ENCODE assay signal across 9 cellular contexts in genomic region chr16:57377080-57377841, GRCh38. TPM values are rescaled to one million over a fixed set of nuclear protein-coding genes. Genes with fewer than 3 reads are reported as not detected.
A peak's percentile ranks its signal among the peaks of the same experiment; 100 is the strongest.
DNase-seq lines count a peak whose midpoint lies in the region; ATAC-seq and TF ChIP-seq lines count a peak whose summit lies in the region.
"Had no signal": no experiment of that assay in that cellular context is flagged by ENCODE, and none has a peak within 500 bp of the region (broad histone marks: within the 10 kb centered on the region; RNA-seq: fewer than 3 reads in every experiment).

No MANE protein-coding gene starts in this region.

- CTCF ChIA-PET in AG04450 (lab: Charles Lee), result interaction anchor here (0.6 to 1.7 kb wide), 4 partner anchors 40 to 88 kb away, joined by 3 to 6 read pairs (median 4); partner anchors contain the start of gene POLR2C

- 74 to 76% methylated on average over 3 to 4 of the region's 5 CpGs for WGBS in mesodermal cell (ENCODE audit: insufficient coverage in 2 of 2), 2 experiments

- H3K36me3 ChIP-seq in mesodermal cell (ENCODE audit: control insufficient read depth, insufficient read depth, low read length), result no peaks in the 10 kb centered on the region
- no peaks in the 10 kb centered on the region for H3K36me3 ChIP-seq in gastrocnemius medialis

- in situ Hi-C loops in gastrocnemius medialis (cut with MboI; ENCODE audit: low sequenced_read_pairs in 4 of 4), result no loop called here

- ATAC-seq in GM18867 (IDR thresholded peaks at IDR 0.05; ENCODE audit: unreplicated experiment), result peak; percentile 64
- peak; percentile 70 for ATAC-seq in HG02981 (IDR thresholded peaks at IDR 0.05; ENCODE audit: unreplicated experiment)
- ATAC-seq in gastrocnemius medialis, result no peak

- H3K27ac ChIP-seq in AG04450 (ENCODE audit: low read depth, low read length), result peak overlapping the region; percentile 75
- H3K27ac ChIP-seq in VCaP, result peak overlapping the region; percentile 63
- H3K27ac ChIP-seq in mesodermal cell (ENCODE audit: low read depth, low read length, severe bottlenecking), result peak overlapping the region; percentile 88
- H3K27ac ChIP-seq in gastrocnemius medialis, result no peak overlapping the region

- no peaks in the 10 kb centered on the region; the same call in 1 of the 2 replicates for H3K9me3 ChIP-seq in AG04450 (ENCODE audit: control insufficient read depth, insufficient read depth, low read length)
- no peaks in the 10 kb centered on the region for H3K9me3 ChIP-seq in mesodermal cell (ENCODE audit: control insufficient read depth, low read length)
- no peaks in the 10 kb centered on the region for H3K9me3 ChIP-seq in gastrocnemius medialis

- TF ChIP-seq CTCF in AG04450 (IDR thresholded peaks at IDR 0.05; ENCODE audit: low read depth, low read length) (no peak), VCaP (conservative IDR thresholded peaks at IDR 0.05) (no peak), gastrocnemius medialis (IDR thresholded peaks at IDR 0.05 in 4 of 5, conservative IDR thresholded peaks at IDR 0.05 in 1 of 5) (no peak)

- DNase-seq in AG04450 (ENCODE audit: low read depth, low spot score) (peak; percentile 79), gastrocnemius medialis (no peak), NCI-H2081 (lab: John Stamatoyannopoulos, UW) (no peak), LoVo (ENCODE audit: low spot score) (no peak)

- H3K4me3 ChIP-seq in AG04450 (ENCODE audit: low read depth, low read length) (no peak overlapping the region), mesodermal cell (ENCODE audit: extremely low read depth, insufficient read depth, low read length, poor library complexity, severe bottlenecking) (no peak overlapping the region), gastrocnemius medialis (no peak overlapping the region)

- intact Hi-C loops in gastrocnemius medialis (cut with DNase I; ENCODE audit: low total_unique reads), result no loop called here

- H3K27me3 ChIP-seq in AG04450 (ENCODE audit: control insufficient read depth, insufficient read depth, low read length), result peaks cover 10% of the 10 kb centered on the region
- H3K27me3 ChIP-seq in gastrocnemius medialis, result peaks cover 4 to 7% (median 5%) of the 10 kb centered on the region in 3 donors

- POLR2A ChIA-PET in AG04450 (lab: Yijun Ruan, JAX), result no interaction called here

- no peak for TF ChIP-seq POLR2A in gastrocnemius medialis (IDR thresholded peaks at IDR 0.05)

- H3K4me1 ChIP-seq in mesodermal cell (ENCODE audit: control insufficient read depth, insufficient read depth, low read length, poor library complexity, severe bottlenecking), result peaks cover 30% of the 10 kb centered on the region
- H3K4me1 ChIP-seq in gastrocnemius medialis, result peaks cover 0 to 12% of the 10 kb centered on the region in 2 donors

RNA-seq across cellular contexts. Expression of gene CX3CL1, which starts 5.0 kb away (rescaled TPM):
- 0.48 TPM in 2 replicates for polyA plus RNA-seq in AG04450 (2011; rRNA removed)
- polyA minus RNA-seq in AG04450 (2011; rRNA and poly(A)+ RNA removed), result 0.32 and 0.56 TPM in 2 replicates
- polyA plus RNA-seq in mesodermal cell (2013, experiment 1 of 2), result 6.7 TPM
- 3.8 TPM for polyA plus RNA-seq in mesodermal cell (2013, experiment 2 of 2)
- 10 to 100 TPM in 1 of 4 donors, 1 to 10 TPM in 3; 2.2 to 15.7 (median 6.7) TPM for total RNA-seq in gastrocnemius medialis

RNA-seq across cellular contexts. Expression of gene CCL22, which starts 18.7 kb away (rescaled TPM):
- polyA plus RNA-seq in AG04450 (2011; rRNA removed), result not detected in 2 replicates
- not detected in 2 replicates for polyA minus RNA-seq in AG04450 (2011; rRNA and poly(A)+ RNA removed)
- polyA plus RNA-seq in mesodermal cell (2013, experiment 1 of 2), result not detected
- polyA plus RNA-seq in mesodermal cell (2013, experiment 2 of 2), result not detected
- total RNA-seq in gastrocnemius medialis, result not detected
- total RNA-seq: endothelial cell of umbilical vein had no signal
- polyA plus RNA-seq: endothelial cell of umbilical vein had no signal

RNA-seq across cellular contexts. Expression of gene CCL17, which starts 27.3 kb away (rescaled TPM):
- polyA plus RNA-seq in AG04450 (2011; rRNA removed), result not detected in 2 replicates
- not detected in 2 replicates for polyA minus RNA-seq in AG04450 (2011; rRNA and poly(A)+ RNA removed)
- not detected for polyA plus RNA-seq in mesodermal cell (2013, experiment 1 of 2)
- not detected for polyA plus RNA-seq in mesodermal cell (2013, experiment 2 of 2)
- total RNA-seq in gastrocnemius medialis, result not detected
- total RNA-seq: endothelial cell of umbilical vein had no signal
- polyA plus RNA-seq: endothelial cell of umbilical vein had no signal

Comparison
In these comparisons a context has a peak if more than half of its experiments do, and no peak if none do; other contexts are left out.
1. H3K27ac ChIP-seq: peak in AG04450 (single experiment), VCaP (single experiment) and mesodermal cell (single experiment); none in gastrocnemius medialis (0 of 4).
2. ATAC-seq: peak in GM18867 (single experiment) and HG02981 (single experiment); none in gastrocnemius medialis (0 of 2).